14 cellular contexts compared by ENCODE assay signal in genomic region chr10:70607936-70608335, GRCh38. TPM values are rescaled to one million over a fixed set of nuclear protein-coding genes. Genes with fewer than 3 reads are reported as not detected.
A peak's percentile ranks its signal among the peaks of the same experiment; 100 is the strongest.
DNase-seq lines count a peak whose midpoint lies in the region; ATAC-seq lines count a peak whose summit lies in the region.
"Had no signal": no experiment of that assay in that cellular context is flagged by ENCODE, and none has a peak within 500 bp of the region (broad histone marks: within the 10 kb centered on the region; RNA-seq: fewer than 3 reads in every experiment).

No MANE protein-coding gene starts in this region.

- POLR2A ChIA-PET in naive thymus-derived CD4-positive, alpha-beta T cell (lab: Charles Lee): no interaction called here

- no peak overlapping the region for H3K4me3 ChIP-seq in naive thymus-derived CD4-positive, alpha-beta T cell (ENCODE audit: low read length)

- H3K9me3 Mint-ChIP-seq in central memory CD8-positive, alpha-beta T cell: peaks cover 5% of the 10 kb centered on the region
- no peaks in the 10 kb centered on the region for H3K9me3 Mint-ChIP-seq in stimulated activated effector memory CD8-positive, alpha-beta T cell treated with anti-CD3 and anti-CD28 coated beads, Interleukin-12 subunit alpha, Interleukin-12 subunit beta, amount 100 ng/mL, for 72 hours
- H3K9me3 Mint-ChIP-seq in naive thymus-derived CD4-positive, alpha-beta T cell: peaks cover 0 to 9% (median 4%) of the 10 kb centered on the region in 11 donors
- no peaks in the 10 kb centered on the region for H3K9me3 Mint-ChIP-seq in activated naive CD4-positive, alpha-beta T cell treated with anti-CD3 and anti-CD28 coated beads for 36 hours

- CTCF ChIA-PET in naive thymus-derived CD4-positive, alpha-beta T cell (lab: Charles Lee): no interaction called here
- CTCF ChIA-PET in activated naive CD4-positive, alpha-beta T cell treated with anti-CD3 and anti-CD28 coated beads for 36 hours (lab: Charles Lee): no interaction called here

- H3K4me3 Mint-ChIP-seq in central memory CD8-positive, alpha-beta T cell: no peak overlapping the region
- no peak overlapping the region for H3K4me3 Mint-ChIP-seq in stimulated activated effector memory CD8-positive, alpha-beta T cell treated with anti-CD3 and anti-CD28 coated beads, Interleukin-12 subunit alpha, Interleukin-12 subunit beta, amount 100 ng/mL, for 72 hours
- no peak overlapping the region for H3K4me3 Mint-ChIP-seq in naive thymus-derived CD4-positive, alpha-beta T cell
- H3K4me3 Mint-ChIP-seq in activated naive CD4-positive, alpha-beta T cell treated with anti-CD3 and anti-CD28 coated beads for 36 hours: no peak overlapping the region
- H3K4me3 Mint-ChIP-seq: B cell; CD4-positive, alpha-beta memory T cell had no signal

- peaks cover 9 to 40% of the 10 kb centered on the region in 2 donors for H3K4me1 ChIP-seq in naive thymus-derived CD4-positive, alpha-beta T cell (ENCODE audit: control insufficient read depth in 2 of 2, insufficient read depth in 2 of 2, low read length in 2 of 2)
- H3K4me1 ChIP-seq: Caco-2 had no signal

- intact Hi-C loops in naive thymus-derived CD4-positive, alpha-beta T cell (cut with micrococcal nuclease): no loop called here
- intact Hi-C loops in activated naive CD4-positive, alpha-beta T cell treated with anti-CD3 and anti-CD28 coated beads for 36 hours (cut with micrococcal nuclease): no loop called here

- no peak for ATAC-seq in central memory CD8-positive, alpha-beta T cell (replicated peaks; ENCODE audit: extremely low read depth, poor library complexity, severe bottlenecking)
- ATAC-seq in stimulated activated effector memory CD8-positive, alpha-beta T cell treated with anti-CD3 and anti-CD28 coated beads, Interleukin-12 subunit alpha, Interleukin-12 subunit beta, amount 100 ng/mL, for 72 hours: no peak
- ATAC-seq in naive thymus-derived CD4-positive, alpha-beta T cell: no peak
- ATAC-seq in HG03457 (IDR thresholded peaks at IDR 0.05; ENCODE audit: unreplicated experiment): no peak
- ATAC-seq: HCT116 had no signal

- H3K4me1 Mint-ChIP-seq in central memory CD8-positive, alpha-beta T cell: peaks cover 58% of the 10 kb centered on the region
- H3K4me1 Mint-ChIP-seq in stimulated activated effector memory CD8-positive, alpha-beta T cell treated with anti-CD3 and anti-CD28 coated beads, Interleukin-12 subunit alpha, Interleukin-12 subunit beta, amount 100 ng/mL, for 72 hours: peaks cover 67% of the 10 kb centered on the region
- H3K4me1 Mint-ChIP-seq in naive thymus-derived CD4-positive, alpha-beta T cell: peaks cover 11 to 46% (median 26%) of the 10 kb centered on the region in 7 donors
- H3K4me1 Mint-ChIP-seq in activated naive CD4-positive, alpha-beta T cell treated with anti-CD3 and anti-CD28 coated beads for 36 hours (ENCODE audit: low read depth): peaks cover 13% of the 10 kb centered on the region
- H3K4me1 Mint-ChIP-seq: B cell had no signal

- H3K36me3 ChIP-seq in naive thymus-derived CD4-positive, alpha-beta T cell (ENCODE audit: control insufficient read depth in 2 of 3, insufficient read depth in 3 of 3, low read length in 3 of 3): no peaks in the 10 kb centered on the region

- peak overlapping the region; percentile 64 for H3K27ac Mint-ChIP-seq in central memory CD8-positive, alpha-beta T cell (ENCODE audit: low read depth)
- H3K27ac Mint-ChIP-seq in stimulated activated effector memory CD8-positive, alpha-beta T cell treated with anti-CD3 and anti-CD28 coated beads, Interleukin-12 subunit alpha, Interleukin-12 subunit beta, amount 100 ng/mL, for 72 hours: peak overlapping the region; percentile 1
- peak overlapping the region in 3 of 9 donors; percentile 16 to 61 (median 60) for H3K27ac Mint-ChIP-seq in naive thymus-derived CD4-positive, alpha-beta T cell
- H3K27ac Mint-ChIP-seq in activated naive CD4-positive, alpha-beta T cell treated with anti-CD3 and anti-CD28 coated beads for 36 hours: no peak overlapping the region
- H3K27ac Mint-ChIP-seq: B cell had no signal

- no peaks in the 10 kb centered on the region for H3K9me3 ChIP-seq in naive thymus-derived CD4-positive, alpha-beta T cell (ENCODE audit: control insufficient read depth in 2 of 3, low read length in 3 of 3)
- H3K9me3 ChIP-seq: Caco-2 had no signal

- H3K27me3 ChIP-seq in naive thymus-derived CD4-positive, alpha-beta T cell (ENCODE audit: control insufficient read depth in 2 of 2, insufficient read depth in 2 of 2, low read length in 2 of 2): no peaks in the 10 kb centered on the region

- no peaks in the 10 kb centered on the region for H3K27me3 Mint-ChIP-seq in central memory CD8-positive, alpha-beta T cell
- H3K27me3 Mint-ChIP-seq in naive thymus-derived CD4-positive, alpha-beta T cell: peaks cover 0 to 2% (median 0%) of the 10 kb centered on the region in 5 donors
- no peaks in the 10 kb centered on the region for H3K27me3 Mint-ChIP-seq in activated naive CD4-positive, alpha-beta T cell treated with anti-CD3 and anti-CD28 coated beads for 36 hours (ENCODE audit: low read depth)
- H3K27me3 Mint-ChIP-seq: B cell; CD4-positive, alpha-beta memory T cell had no signal

- DNase-seq in M059J (ENCODE audit: low read depth): peak; percentile 20
- DNase-seq in central memory CD8-positive, alpha-beta T cell (ENCODE audit: low spot score in 2 of 2): no peak
- peak; percentile 80 for DNase-seq in myocyte (ENCODE audit: low read depth)
- no peak for DNase-seq in stimulated activated effector memory CD8-positive, alpha-beta T cell treated with anti-CD3 and anti-CD28 coated beads, Interleukin-12 subunit alpha, Interleukin-12 subunit beta, amount 100 ng/mL, for 72 hours (ENCODE audit: low spot score in 2 of 2)
- DNase-seq in naive thymus-derived CD4-positive, alpha-beta T cell: no peak
- no peak for DNase-seq in activated naive CD4-positive, alpha-beta T cell treated with anti-CD3 and anti-CD28 coated beads for 36 hours
- DNase-seq: CD4-positive, alpha-beta memory T cell; DND-41; GDM1 had no signal

- H3K27ac ChIP-seq in naive thymus-derived CD4-positive, alpha-beta T cell (ENCODE audit: low read depth, low read length): no peak overlapping the region
- H3K27ac ChIP-seq: C4-2B had no signal

- peaks cover 9% of the 10 kb centered on the region for H3K36me3 Mint-ChIP-seq in central memory CD8-positive, alpha-beta T cell (ENCODE audit: insufficient read depth)
- H3K36me3 Mint-ChIP-seq in stimulated activated effector memory CD8-positive, alpha-beta T cell treated with anti-CD3 and anti-CD28 coated beads, Interleukin-12 subunit alpha, Interleukin-12 subunit beta, amount 100 ng/mL, for 72 hours: peaks cover 11% of the 10 kb centered on the region
- H3K36me3 Mint-ChIP-seq in naive thymus-derived CD4-positive, alpha-beta T cell: no peaks in the 10 kb centered on the region
- H3K36me3 Mint-ChIP-seq in activated naive CD4-positive, alpha-beta T cell treated with anti-CD3 and anti-CD28 coated beads for 36 hours (ENCODE audit: low read depth): no peaks in the 10 kb centered on the region
- H3K36me3 Mint-ChIP-seq: CD4-positive, alpha-beta memory T cell had no signal

RNA-seq across cellular contexts. Expression of gene PRF1, which starts 5.4 kb away (rescaled TPM):
- not detected in 2 replicates for total RNA-seq in M059J (2014; rRNA removed; shearing (Covaris generic))
- total RNA-seq in myocyte: not detected in 2 replicates
- polyA plus RNA-seq in myocyte (2012): not detected
- 100 to 1,000 TPM in 2 of 5 experiments, 10 to 100 TPM in 2, 1 to 10 TPM in 1; 8.1 to 198 (median 30.7) TPM for total RNA-seq in naive thymus-derived CD4-positive, alpha-beta T cell
- polyA plus RNA-seq in naive thymus-derived CD4-positive, alpha-beta T cell: 10 to 100 TPM; 19.3 to 27.6 TPM
- 1 to 10 TPM; 7.5 to 8.2 TPM for total RNA-seq in activated naive CD4-positive, alpha-beta T cell treated with anti-CD3 and anti-CD28 coated beads for 36 hours

Comparison
In these comparisons a context has a peak if more than half of its experiments do, and no peak if none do; other contexts are left out.
1. DNase-seq: peak in M059J (single experiment) and myocyte (single experiment); none in central memory CD8-positive, alpha-beta T cell (0 of 2), stimulated activated effector memory CD8-positive, alpha-beta T cell treated with anti-CD3 and anti-CD28 coated beads, Interleukin-12 subunit alpha, Interleukin-12 subunit beta, amount 100 ng/mL, for 72 hours (0 of 2), naive thymus-derived CD4-positive, alpha-beta T cell (0 of 9) and activated naive CD4-positive, alpha-beta T cell treated with anti-CD3 and anti-CD28 coated beads for 36 hours (single experiment).